Comparison of ENCODE assay signal across 1 cellular context in genomic region chr4:103802766-103803165, GRCh38.
TF ChIP-seq lines count a peak whose summit lies in the region.

No MANE protein-coding gene starts in this region.

TF ChIP-seq in WTC11, 78 proteins besides CTCF, POLR2A, EP300 and RAD21 (continued from another document):
- no peak for TF ChIP-seq ZNF425 (CRISPR knock-in tag; conservative IDR thresholded peaks at IDR 0.05)
- no peak for TF ChIP-seq USF1 (CRISPR knock-in tag; IDR thresholded peaks at IDR 0.05)
- TF ChIP-seq, protein P1, sequence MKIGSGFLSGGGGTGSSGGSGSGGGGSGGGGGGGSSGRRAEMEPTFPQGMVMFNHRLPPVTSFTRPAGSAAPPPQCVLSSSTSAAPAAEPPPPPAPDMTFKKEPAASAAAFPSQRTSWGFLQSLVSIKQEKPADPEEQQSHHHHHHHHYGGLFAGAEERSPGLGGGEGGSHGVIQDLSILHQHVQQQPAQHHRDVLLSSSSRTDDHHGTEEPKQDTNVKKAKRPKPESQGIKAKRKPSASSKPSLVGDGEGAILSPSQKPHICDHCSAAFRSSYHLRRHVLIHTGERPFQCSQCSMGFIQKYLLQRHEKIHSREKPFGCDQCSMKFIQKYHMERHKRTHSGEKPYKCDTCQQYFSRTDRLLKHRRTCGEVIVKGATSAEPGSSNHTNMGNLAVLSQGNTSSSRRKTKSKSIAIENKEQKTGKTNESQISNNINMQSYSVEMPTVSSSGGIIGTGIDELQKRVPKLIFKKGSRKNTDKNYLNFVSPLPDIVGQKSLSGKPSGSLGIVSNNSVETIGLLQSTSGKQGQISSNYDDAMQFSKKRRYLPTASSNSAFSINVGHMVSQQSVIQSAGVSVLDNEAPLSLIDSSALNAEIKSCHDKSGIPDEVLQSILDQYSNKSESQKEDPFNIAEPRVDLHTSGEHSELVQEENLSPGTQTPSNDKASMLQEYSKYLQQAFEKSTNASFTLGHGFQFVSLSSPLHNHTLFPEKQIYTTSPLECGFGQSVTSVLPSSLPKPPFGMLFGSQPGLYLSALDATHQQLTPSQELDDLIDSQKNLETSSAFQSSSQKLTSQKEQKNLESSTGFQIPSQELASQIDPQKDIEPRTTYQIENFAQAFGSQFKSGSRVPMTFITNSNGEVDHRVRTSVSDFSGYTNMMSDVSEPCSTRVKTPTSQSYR (CRISPR knock-in tag; IDR thresholded peaks at IDR 0.05), result no peak
- TF ChIP-seq AFF4 (CRISPR knock-in tag; IDR thresholded peaks at IDR 0.05; ENCODE audit: borderline replicate concordance), result no peak
- no peak for TF ChIP-seq HMGXB4 (CRISPR knock-in tag; IDR thresholded peaks at IDR 0.05)
- TF ChIP-seq EMX1 (CRISPR knock-in tag; IDR thresholded peaks at IDR 0.05), result no peak
- no peak for TF ChIP-seq NR2C2 (CRISPR knock-in tag; IDR thresholded peaks at IDR 0.05)
- no peak for TF ChIP-seq JAZF1 (CRISPR knock-in tag; IDR thresholded peaks at IDR 0.05)
